1 cellular context compared by ENCODE assay signal in genomic region chr11:67119577-67120391, GRCh38.
A peak's percentile ranks its signal among the peaks of the same experiment; 100 is the strongest.
TF ChIP-seq lines count a peak whose summit lies in the region.

No MANE protein-coding gene starts in this region.

TF ChIP-seq in HepG2, 621 proteins besides CTCF, POLR2A, EP300 and RAD21 (continued from another document and continues in another):
- TF ChIP-seq ZNF407 (CRISPR knock-in tag; IDR thresholded peaks at IDR 0.05; ENCODE audit: not compliant biosample characterization) = no peak
- no peak for TF ChIP-seq ZNF609 (CRISPR knock-in tag; IDR thresholded peaks at IDR 0.05; ENCODE audit: borderline replicate concordance)
- no peak for TF ChIP-seq MXD1 (CRISPR knock-in tag; IDR thresholded peaks at IDR 0.05)
- TF ChIP-seq ZNF296 (CRISPR knock-in tag; conservative IDR thresholded peaks at IDR 0.05) = no peak
- TF ChIP-seq ZNF563 (CRISPR knock-in tag; IDR thresholded peaks at IDR 0.05) = no peak
- no peak for TF ChIP-seq GFI1 (CRISPR knock-in tag; IDR thresholded peaks at IDR 0.05; ENCODE audit: borderline replicate concordance)
- TF ChIP-seq ZNF83 (CRISPR knock-in tag; IDR thresholded peaks at IDR 0.05; ENCODE audit: borderline replicate concordance) = no peak
- no peak for TF ChIP-seq MIER2 (CRISPR knock-in tag; IDR thresholded peaks at IDR 0.05)
- TF ChIP-seq SETDB1 (CRISPR knock-in tag; IDR thresholded peaks at IDR 0.05; ENCODE audit: borderline replicate concordance) = no peak
- no peak for TF ChIP-seq ZNF337 (CRISPR knock-in tag; IDR thresholded peaks at IDR 0.05; ENCODE audit: borderline replicate concordance, low read depth)
- no peak for TF ChIP-seq RBFOX2 (IDR thresholded peaks at IDR 0.05; ENCODE audit: low read depth, low read length)
- peak; percentile 59; the same call in 1 of the 2 replicates for TF ChIP-seq NFKB2 (CRISPR knock-in tag; IDR thresholded peaks at IDR 0.05; ENCODE audit: borderline replicate concordance)
- TF ChIP-seq ZC3H13 (CRISPR knock-in tag; IDR thresholded peaks at IDR 0.05) = 0 out of 2 replicates have a peak, but pooled peaks have one; percentile 40
- TF ChIP-seq ZNF274 (CRISPR knock-in tag; IDR thresholded peaks at IDR 0.05) = no peak
- TF ChIP-seq ZNF430 (CRISPR knock-in tag; IDR thresholded peaks at IDR 0.05) = no peak
- no peak for TF ChIP-seq ZNF772 (CRISPR knock-in tag; IDR thresholded peaks at IDR 0.05)
- TF ChIP-seq, protein P1, sequence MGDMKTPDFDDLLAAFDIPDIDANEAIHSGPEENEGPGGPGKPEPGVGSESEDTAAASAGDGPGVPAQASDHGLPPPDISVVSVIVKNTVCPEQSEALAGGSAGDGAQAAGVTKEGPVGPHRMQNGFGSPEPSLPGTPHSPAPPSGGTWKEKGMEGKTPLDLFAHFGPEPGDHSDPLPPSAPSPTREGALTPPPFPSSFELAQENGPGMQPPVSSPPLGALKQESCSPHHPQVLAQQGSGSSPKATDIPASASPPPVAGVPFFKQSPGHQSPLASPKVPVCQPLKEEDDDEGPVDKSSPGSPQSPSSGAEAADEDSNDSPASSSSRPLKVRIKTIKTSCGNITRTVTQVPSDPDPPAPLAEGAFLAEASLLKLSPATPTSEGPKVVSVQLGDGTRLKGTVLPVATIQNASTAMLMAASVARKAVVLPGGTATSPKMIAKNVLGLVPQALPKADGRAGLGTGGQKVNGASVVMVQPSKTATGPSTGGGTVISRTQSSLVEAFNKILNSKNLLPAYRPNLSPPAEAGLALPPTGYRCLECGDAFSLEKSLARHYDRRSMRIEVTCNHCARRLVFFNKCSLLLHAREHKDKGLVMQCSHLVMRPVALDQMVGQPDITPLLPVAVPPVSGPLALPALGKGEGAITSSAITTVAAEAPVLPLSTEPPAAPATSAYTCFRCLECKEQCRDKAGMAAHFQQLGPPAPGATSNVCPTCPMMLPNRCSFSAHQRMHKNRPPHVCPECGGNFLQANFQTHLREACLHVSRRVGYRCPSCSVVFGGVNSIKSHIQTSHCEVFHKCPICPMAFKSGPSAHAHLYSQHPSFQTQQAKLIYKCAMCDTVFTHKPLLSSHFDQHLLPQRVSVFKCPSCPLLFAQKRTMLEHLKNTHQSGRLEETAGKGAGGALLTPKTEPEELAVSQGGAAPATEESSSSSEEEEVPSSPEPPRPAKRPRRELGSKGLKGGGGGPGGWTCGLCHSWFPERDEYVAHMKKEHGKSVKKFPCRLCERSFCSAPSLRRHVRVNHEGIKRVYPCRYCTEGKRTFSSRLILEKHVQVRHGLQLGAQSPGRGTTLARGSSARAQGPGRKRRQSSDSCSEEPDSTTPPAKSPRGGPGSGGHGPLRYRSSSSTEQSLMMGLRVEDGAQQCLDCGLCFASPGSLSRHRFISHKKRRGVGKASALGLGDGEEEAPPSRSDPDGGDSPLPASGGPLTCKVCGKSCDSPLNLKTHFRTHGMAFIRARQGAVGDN (CRISPR knock-in tag; IDR thresholded peaks at IDR 0.05) = peak; percentile 22; the same call in 1 of the 2 replicates
- TF ChIP-seq ATF4 (CRISPR knock-in tag; IDR thresholded peaks at IDR 0.05) = 0 out of 4 replicates have a peak, but pooled peaks of 1 of the 2 experiments have one; percentile 20
- no peak for TF ChIP-seq HNRNPK (IDR thresholded peaks at IDR 0.05; ENCODE audit: low read depth, low read length, poor library complexity, severe bottlenecking)
- peak; percentile 48; the same call in 1 of the 2 replicates for TF ChIP-seq PHF8 (CRISPR knock-in tag; IDR thresholded peaks at IDR 0.05)
- 0 out of 2 replicates have a peak, but pooled peaks have one; percentile 23 for TF ChIP-seq BORCS8-MEF2B (CRISPR knock-in tag; IDR thresholded peaks at IDR 0.05)
- no peak for TF ChIP-seq ZNF124 (CRISPR knock-in tag; IDR thresholded peaks at IDR 0.05)
- TF ChIP-seq HOXA5 (CRISPR knock-in tag; IDR thresholded peaks at IDR 0.05) = no peak
- no peak for TF ChIP-seq ZBTB42 (CRISPR knock-in tag; IDR thresholded peaks at IDR 0.05)
- TF ChIP-seq MED1 (CRISPR knock-in tag; IDR thresholded peaks at IDR 0.05) = no peak
- no peak for TF ChIP-seq NONO (IDR thresholded peaks at IDR 0.05)
- no peak for TF ChIP-seq NONO (CRISPR knock-in tag; conservative IDR thresholded peaks at IDR 0.05)
- TF ChIP-seq ISL2 (CRISPR knock-in tag; IDR thresholded peaks at IDR 0.05) = no peak
- TF ChIP-seq, protein P2, sequence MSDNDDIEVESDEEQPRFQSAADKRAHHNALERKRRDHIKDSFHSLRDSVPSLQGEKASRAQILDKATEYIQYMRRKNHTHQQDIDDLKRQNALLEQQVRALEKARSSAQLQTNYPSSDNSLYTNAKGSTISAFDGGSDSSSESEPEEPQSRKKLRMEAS (IDR thresholded peaks at IDR 0.05) = 0 out of 2 replicates have a peak, but pooled peaks have one; percentile 5
- TF ChIP-seq ZNF713 (CRISPR knock-in tag; IDR thresholded peaks at IDR 0.05) = no peak
- 0 out of 2 replicates have a peak, but pooled peaks have one; percentile 8 for TF ChIP-seq ZSCAN12 (CRISPR knock-in tag; IDR thresholded peaks at IDR 0.05)
- TF ChIP-seq TFAP4 (IDR thresholded peaks at IDR 0.05; ENCODE audit: borderline replicate concordance, low read depth) = peak; percentile 21; the same call in 1 of the 2 replicates
- no peak for TF ChIP-seq SOX5 (CRISPR knock-in tag; IDR thresholded peaks at IDR 0.05; ENCODE audit: borderline replicate concordance)
- TF ChIP-seq SRSF1 (optimal IDR thresholded peaks at IDR 0.05; ENCODE audit: low read depth, low read length) = no peak
- TF ChIP-seq TMF1 (CRISPR knock-in tag; IDR thresholded peaks at IDR 0.05; ENCODE audit: low read depth) = 0 out of 2 replicates have a peak, but pooled peaks have one; percentile 32
- no peak for TF ChIP-seq ZNF17 (CRISPR knock-in tag; IDR thresholded peaks at IDR 0.05)
- TF ChIP-seq, protein P3, sequence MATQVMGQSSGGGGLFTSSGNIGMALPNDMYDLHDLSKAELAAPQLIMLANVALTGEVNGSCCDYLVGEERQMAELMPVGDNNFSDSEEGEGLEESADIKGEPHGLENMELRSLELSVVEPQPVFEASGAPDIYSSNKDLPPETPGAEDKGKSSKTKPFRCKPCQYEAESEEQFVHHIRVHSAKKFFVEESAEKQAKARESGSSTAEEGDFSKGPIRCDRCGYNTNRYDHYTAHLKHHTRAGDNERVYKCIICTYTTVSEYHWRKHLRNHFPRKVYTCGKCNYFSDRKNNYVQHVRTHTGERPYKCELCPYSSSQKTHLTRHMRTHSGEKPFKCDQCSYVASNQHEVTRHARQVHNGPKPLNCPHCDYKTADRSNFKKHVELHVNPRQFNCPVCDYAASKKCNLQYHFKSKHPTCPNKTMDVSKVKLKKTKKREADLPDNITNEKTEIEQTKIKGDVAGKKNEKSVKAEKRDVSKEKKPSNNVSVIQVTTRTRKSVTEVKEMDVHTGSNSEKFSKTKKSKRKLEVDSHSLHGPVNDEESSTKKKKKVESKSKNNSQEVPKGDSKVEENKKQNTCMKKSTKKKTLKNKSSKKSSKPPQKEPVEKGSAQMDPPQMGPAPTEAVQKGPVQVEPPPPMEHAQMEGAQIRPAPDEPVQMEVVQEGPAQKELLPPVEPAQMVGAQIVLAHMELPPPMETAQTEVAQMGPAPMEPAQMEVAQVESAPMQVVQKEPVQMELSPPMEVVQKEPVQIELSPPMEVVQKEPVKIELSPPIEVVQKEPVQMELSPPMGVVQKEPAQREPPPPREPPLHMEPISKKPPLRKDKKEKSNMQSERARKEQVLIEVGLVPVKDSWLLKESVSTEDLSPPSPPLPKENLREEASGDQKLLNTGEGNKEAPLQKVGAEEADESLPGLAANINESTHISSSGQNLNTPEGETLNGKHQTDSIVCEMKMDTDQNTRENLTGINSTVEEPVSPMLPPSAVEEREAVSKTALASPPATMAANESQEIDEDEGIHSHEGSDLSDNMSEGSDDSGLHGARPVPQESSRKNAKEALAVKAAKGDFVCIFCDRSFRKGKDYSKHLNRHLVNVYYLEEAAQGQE (IDR thresholded peaks at IDR 0.05; ENCODE audit: borderline replicate concordance in 1 of 2, low read depth in 1 of 2, low read length in 2 of 2) = no peak
